Comparison of ENCODE assay signal across 10 cellular contexts in genomic region chr17:49132317-49132698, GRCh38. TPM values are rescaled to one million over a fixed set of nuclear protein-coding genes. Genes with fewer than 3 reads are reported as not detected.
DNase-seq lines count a peak whose midpoint lies in the region; ATAC-seq, FAIRE-seq and TF ChIP-seq lines count a peak whose summit lies in the region.
"Had no signal": no experiment of that assay in that cellular context is flagged by ENCODE, and none has a peak within 500 bp of the region (broad histone marks: within the 10 kb centered on the region; RNA-seq: fewer than 3 reads in every experiment).

No MANE protein-coding gene starts in this region.

- H3K27me3 Mint-ChIP-seq in activated CD4-positive, alpha-beta memory T cell treated with anti-CD3 and anti-CD28 coated beads for 36 hours = peaks cover 50% of the 10 kb centered on the region
- peaks cover 66% of the 10 kb centered on the region for H3K27me3 Mint-ChIP-seq in activated CD4-positive, alpha-beta memory T cell treated with anti-CD3 and anti-CD28 coated beads, Interleukin-2, amount 10 ng/mL, durations not matched to agents 7 days and 5 days
- peaks cover 43% of the 10 kb centered on the region for H3K27me3 Mint-ChIP-seq in astrocyte (ENCODE audit: low read depth, unreplicated experiment)
- peaks cover 81% of the 10 kb centered on the region for H3K27me3 Mint-ChIP-seq in stimulated activated naive CD8-positive, alpha-beta T cell treated with anti-CD3 and anti-CD28 coated beads, Interleukin-15, amount 100 ng/mL, for 72 hours

- H3K36me3 ChIP-seq in astrocyte (ENCODE audit: insufficient read depth, low read length) (no peaks in the 10 kb centered on the region), iPS-20b (ENCODE audit: insufficient read depth, low read depth, low read length) (no peaks in the 10 kb centered on the region)

- H3K4me2 ChIP-seq in astrocyte (ENCODE audit: low read length) = peak overlapping the region; percentile 93

- no peak for TF ChIP-seq CTCF in astrocyte (IDR thresholded peaks at IDR 0.05; ENCODE audit: insufficient read depth, low read depth, low read length)

- no peak for FAIRE-seq in astrocyte (lab: Jason Lieb, UNC)

- H3K9me3 Mint-ChIP-seq in activated CD4-positive, alpha-beta memory T cell treated with anti-CD3 and anti-CD28 coated beads for 36 hours = no peaks in the 10 kb centered on the region
- H3K9me3 Mint-ChIP-seq in activated CD4-positive, alpha-beta memory T cell treated with anti-CD3 and anti-CD28 coated beads, Interleukin-2, amount 10 ng/mL, durations not matched to agents 7 days and 5 days = no peaks in the 10 kb centered on the region
- H3K9me3 Mint-ChIP-seq in astrocyte (ENCODE audit: unreplicated experiment) = peaks cover 22% of the 10 kb centered on the region
- no peaks in the 10 kb centered on the region for H3K9me3 Mint-ChIP-seq in stimulated activated naive CD8-positive, alpha-beta T cell treated with anti-CD3 and anti-CD28 coated beads, Interleukin-15, amount 100 ng/mL, for 72 hours

- no peaks in the 10 kb centered on the region for H3K79me2 ChIP-seq in astrocyte (ENCODE audit: insufficient read depth, low read length)

- POLR2A ChIA-PET in activated CD4-positive, alpha-beta memory T cell treated with anti-CD3 and anti-CD28 coated beads for 36 hours (lab: Charles Lee) = no interaction called here
- POLR2A ChIA-PET in activated CD4-positive, alpha-beta memory T cell treated with anti-CD3 and anti-CD28 coated beads, Interleukin-2, amount 10 ng/mL, durations not matched to agents 7 days and 5 days (lab: Charles Lee) = no interaction called here

- H3K4me1 Mint-ChIP-seq in activated CD4-positive, alpha-beta memory T cell treated with anti-CD3 and anti-CD28 coated beads for 36 hours (ENCODE audit: low read depth) = peaks cover 7% of the 10 kb centered on the region
- peaks cover 7% of the 10 kb centered on the region for H3K4me1 Mint-ChIP-seq in activated CD4-positive, alpha-beta memory T cell treated with anti-CD3 and anti-CD28 coated beads, Interleukin-2, amount 10 ng/mL, durations not matched to agents 7 days and 5 days
- no peaks in the 10 kb centered on the region for H3K4me1 Mint-ChIP-seq in astrocyte (ENCODE audit: low read depth, unreplicated experiment)
- peaks cover 12% of the 10 kb centered on the region for H3K4me1 Mint-ChIP-seq in stimulated activated naive CD8-positive, alpha-beta T cell treated with anti-CD3 and anti-CD28 coated beads, Interleukin-15, amount 100 ng/mL, for 72 hours

- peak overlapping the region; percentile 41 for H3K4me3 Mint-ChIP-seq in activated CD4-positive, alpha-beta memory T cell treated with anti-CD3 and anti-CD28 coated beads for 36 hours
- no peak overlapping the region for H3K4me3 Mint-ChIP-seq in activated CD4-positive, alpha-beta memory T cell treated with anti-CD3 and anti-CD28 coated beads, Interleukin-2, amount 10 ng/mL, durations not matched to agents 7 days and 5 days
- peak overlapping the region; percentile 12 for H3K4me3 Mint-ChIP-seq in astrocyte (ENCODE audit: unreplicated experiment)
- H3K4me3 Mint-ChIP-seq in stimulated activated naive CD8-positive, alpha-beta T cell treated with anti-CD3 and anti-CD28 coated beads, Interleukin-15, amount 100 ng/mL, for 72 hours = peak overlapping the region; percentile 58 to 75

- intact Hi-C loops in activated CD4-positive, alpha-beta memory T cell treated with anti-CD3 and anti-CD28 coated beads for 36 hours (cut with micrococcal nuclease) = no loop called here

- H3K9ac ChIP-seq in astrocyte (ENCODE audit: low read length) (peak overlapping the region; percentile 43), iPS-20b (ENCODE audit: low read depth, low read length) (no peak overlapping the region)

- H3K4me3 ChIP-seq in astrocyte (ENCODE audit: insufficient read depth, low read depth, low read length) (peak overlapping the region; percentile 58), iPS-20b (ENCODE audit: low read length) (peak overlapping the region; percentile 68)

- H3K4me1 ChIP-seq in astrocyte (ENCODE audit: insufficient read depth, low read length) = peaks cover 9% of the 10 kb centered on the region
- no peaks in the 10 kb centered on the region for H3K4me1 ChIP-seq in iPS-20b (ENCODE audit: insufficient read depth, low read length)

- no peak for DNase-seq in activated CD4-positive, alpha-beta memory T cell treated with anti-CD3 and anti-CD28 coated beads for 36 hours
- DNase-seq in activated CD4-positive, alpha-beta memory T cell treated with anti-CD3 and anti-CD28 coated beads, Interleukin-2, amount 10 ng/mL, durations not matched to agents 7 days and 5 days = no peak
- DNase-seq in astrocyte (ENCODE audit: low read depth) (no peak), NCI-H2029 treated with DMSO at 0.1 percent for 48 hours (lab: John Stamatoyannopoulos, UW) (no peak)
- DNase-seq in stimulated activated naive CD8-positive, alpha-beta T cell treated with anti-CD3 and anti-CD28 coated beads, Interleukin-15, amount 100 ng/mL, for 72 hours = no peak

- TF ChIP-seq POLR2A in GM18505 (IDR thresholded peaks at IDR 0.05; ENCODE audit: borderline replicate concordance, extremely low read depth, insufficient read depth, insufficient read length) = no peak

- H4K20me1 ChIP-seq in astrocyte (ENCODE audit: insufficient read depth, low read length) = no peaks in the 10 kb centered on the region

- no peak overlapping the region for H3K27ac Mint-ChIP-seq in activated CD4-positive, alpha-beta memory T cell treated with anti-CD3 and anti-CD28 coated beads for 36 hours
- no peak overlapping the region for H3K27ac Mint-ChIP-seq in activated CD4-positive, alpha-beta memory T cell treated with anti-CD3 and anti-CD28 coated beads, Interleukin-2, amount 10 ng/mL, durations not matched to agents 7 days and 5 days
- no peak overlapping the region for H3K27ac Mint-ChIP-seq in astrocyte (ENCODE audit: unreplicated experiment)
- no peak overlapping the region for H3K27ac Mint-ChIP-seq in stimulated activated naive CD8-positive, alpha-beta T cell treated with anti-CD3 and anti-CD28 coated beads, Interleukin-15, amount 100 ng/mL, for 72 hours

- H2AFZ ChIP-seq in astrocyte (ENCODE audit: low read depth, low read length) = peak overlapping the region; percentile 77

- H3K27ac ChIP-seq in astrocyte (ENCODE audit: low read depth, low read length) = no peak overlapping the region
- no peak overlapping the region for H3K27ac ChIP-seq in iPS-20b (ENCODE audit: low read length)

- H3K9me3 ChIP-seq in astrocyte (ENCODE audit: insufficient read depth, low read depth, low read length) = peaks cover 13% of the 10 kb centered on the region
- peaks cover 21% of the 10 kb centered on the region for H3K9me3 ChIP-seq in iPS-20b (ENCODE audit: insufficient read depth, low read depth, low read length)

- no peak for ATAC-seq in stimulated activated naive CD8-positive, alpha-beta T cell treated with anti-CD3 and anti-CD28 coated beads, Interleukin-15, amount 100 ng/mL, for 72 hours
- ATAC-seq in GM19328 (IDR thresholded peaks at IDR 0.05; ENCODE audit: unreplicated experiment) (no peak), GM18505 (IDR thresholded peaks at IDR 0.05; ENCODE audit: unreplicated experiment) (no peak)

- CTCF ChIA-PET in activated CD4-positive, alpha-beta memory T cell treated with anti-CD3 and anti-CD28 coated beads for 36 hours (lab: Charles Lee) = no interaction called here
- CTCF ChIA-PET in activated CD4-positive, alpha-beta memory T cell treated with anti-CD3 and anti-CD28 coated beads, Interleukin-2, amount 10 ng/mL, durations not matched to agents 7 days and 5 days (lab: Charles Lee) = interaction anchor here (0.7 kb wide), 1 partner anchor 459 kb away, joined by 3 read pairs; no protein-coding TSS in a partner anchor

- H3K36me3 Mint-ChIP-seq in activated CD4-positive, alpha-beta memory T cell treated with anti-CD3 and anti-CD28 coated beads for 36 hours = no peaks in the 10 kb centered on the region
- no peaks in the 10 kb centered on the region for H3K36me3 Mint-ChIP-seq in activated CD4-positive, alpha-beta memory T cell treated with anti-CD3 and anti-CD28 coated beads, Interleukin-2, amount 10 ng/mL, durations not matched to agents 7 days and 5 days (ENCODE audit: low read depth)
- H3K36me3 Mint-ChIP-seq in astrocyte (ENCODE audit: low read depth, unreplicated experiment) = peaks cover 6% of the 10 kb centered on the region

- H3K27me3 ChIP-seq in astrocyte (ENCODE audit: insufficient read depth, low read length) (peaks cover 15% of the 10 kb centered on the region), iPS-20b (ENCODE audit: insufficient read depth, low read length) (peaks cover 49% of the 10 kb centered on the region)

RNA-seq across cellular contexts. Expression of gene B4GALNT2, which starts 0.3 kb away (rescaled TPM):
- total RNA-seq in activated CD4-positive, alpha-beta memory T cell treated with anti-CD3 and anti-CD28 coated beads for 36 hours = not detected
- total RNA-seq in activated CD4-positive, alpha-beta memory T cell treated with anti-CD3 and anti-CD28 coated beads, Interleukin-2, amount 10 ng/mL, durations not matched to agents 7 days and 5 days = not detected
- total RNA-seq in astrocyte = 0.07 TPM in 1 of 2 replicates, not detected in the other
- total RNA-seq: lung microvascular endothelial cell, RPMI7951 had no signal
